ENCODE assay signal across 1 cellular context in the genomic region with DNA sequence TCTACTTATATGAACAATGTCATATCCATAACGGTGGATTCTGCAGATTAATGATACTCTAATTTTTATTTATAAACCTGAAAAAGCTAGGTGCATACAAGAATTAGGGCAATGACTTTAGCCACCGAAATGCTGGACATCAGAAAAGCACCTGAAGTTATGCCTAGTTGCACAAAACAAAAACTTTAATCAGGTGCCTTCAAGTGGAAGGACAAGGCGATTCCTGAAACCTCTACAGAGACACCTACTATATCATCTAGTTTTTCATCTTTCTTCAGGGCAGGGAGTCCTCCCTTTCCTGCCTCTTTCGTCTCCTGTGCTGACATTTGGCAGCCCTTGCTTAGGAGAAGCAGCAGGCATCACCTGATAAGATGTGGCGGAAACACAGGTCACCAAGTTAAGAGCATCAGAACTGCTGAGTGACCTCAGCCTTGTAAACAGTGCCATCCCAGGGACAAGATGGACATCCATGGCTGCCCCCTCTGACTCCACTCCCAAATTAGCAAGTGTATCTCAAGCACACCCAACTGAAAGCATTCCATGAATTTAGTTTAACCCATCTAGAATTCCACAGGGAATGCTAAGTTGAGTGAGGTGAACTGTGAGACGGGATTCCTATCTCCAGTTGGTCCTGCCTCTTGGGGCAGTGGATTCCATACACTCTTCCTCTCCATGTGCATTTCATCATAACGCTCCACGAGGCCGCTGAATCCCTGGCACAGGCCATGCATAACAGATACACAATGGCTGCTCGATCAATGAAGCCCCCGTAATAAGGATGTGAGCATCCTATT.
TF ChIP-seq lines count a peak whose summit lies in the region.

No MANE protein-coding gene starts in this region.

TF ChIP-seq in H1, 55 proteins besides CTCF, POLR2A, EP300 and RAD21 (continued from another document):
- TF ChIP-seq CEBPB (IDR thresholded peaks at IDR 0.05; ENCODE audit: low read depth, low read length): no peak
- TF ChIP-seq TAF1 (IDR thresholded peaks at IDR 0.05; ENCODE audit: low read depth, low read length): no peak
- no peak for TF ChIP-seq KDM5A (IDR thresholded peaks at IDR 0.05; ENCODE audit: low read length)
- TF ChIP-seq SP2 (IDR thresholded peaks at IDR 0.05; ENCODE audit: low read length): no peak
- no peak for TF ChIP-seq SUZ12 (IDR thresholded peaks at IDR 0.05; ENCODE audit: low read length)
- TF ChIP-seq CBX5 (IDR thresholded peaks at IDR 0.05; ENCODE audit: low read depth, low read length): no peak
- no peak for TF ChIP-seq HDAC6 (IDR thresholded peaks at IDR 0.05; ENCODE audit: low read depth, low read length)
- no peak for TF ChIP-seq POU5F1 (IDR thresholded peaks at IDR 0.05; ENCODE audit: low read depth, low read length)
- TF ChIP-seq SP1 (IDR thresholded peaks at IDR 0.05; ENCODE audit: low read depth, low read length): no peak
- TF ChIP-seq ATF2 (IDR thresholded peaks at IDR 0.05; ENCODE audit: low read length): no peak
- TF ChIP-seq CREB1 (IDR thresholded peaks at IDR 0.05): no peak
- TF ChIP-seq SAP30 (IDR thresholded peaks at IDR 0.05; ENCODE audit: insufficient read depth, insufficient replicate concordance, low read length): no peak
- TF ChIP-seq BCL11A (IDR thresholded peaks at IDR 0.05; ENCODE audit: low read depth in 2 of 2, low read length in 2 of 2): no peak
- TF ChIP-seq, protein P1, sequence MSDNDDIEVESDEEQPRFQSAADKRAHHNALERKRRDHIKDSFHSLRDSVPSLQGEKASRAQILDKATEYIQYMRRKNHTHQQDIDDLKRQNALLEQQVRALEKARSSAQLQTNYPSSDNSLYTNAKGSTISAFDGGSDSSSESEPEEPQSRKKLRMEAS (IDR thresholded peaks at IDR 0.05): no peak
- no peak for TF ChIP-seq USF2 (IDR thresholded peaks at IDR 0.05; ENCODE audit: low read length)
- TF ChIP-seq, protein P2, sequence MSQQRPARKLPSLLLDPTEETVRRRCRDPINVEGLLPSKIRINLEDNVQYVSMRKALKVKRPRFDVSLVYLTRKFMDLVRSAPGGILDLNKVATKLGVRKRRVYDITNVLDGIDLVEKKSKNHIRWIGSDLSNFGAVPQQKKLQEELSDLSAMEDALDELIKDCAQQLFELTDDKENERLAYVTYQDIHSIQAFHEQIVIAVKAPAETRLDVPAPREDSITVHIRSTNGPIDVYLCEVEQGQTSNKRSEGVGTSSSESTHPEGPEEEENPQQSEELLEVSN (IDR thresholded peaks at IDR 0.05): no peak
- TF ChIP-seq BRCA1 (IDR thresholded peaks at IDR 0.05; ENCODE audit: low read depth, low read length): no peak
